2 cellular contexts compared by ENCODE assay signal in the genomic region with DNA sequence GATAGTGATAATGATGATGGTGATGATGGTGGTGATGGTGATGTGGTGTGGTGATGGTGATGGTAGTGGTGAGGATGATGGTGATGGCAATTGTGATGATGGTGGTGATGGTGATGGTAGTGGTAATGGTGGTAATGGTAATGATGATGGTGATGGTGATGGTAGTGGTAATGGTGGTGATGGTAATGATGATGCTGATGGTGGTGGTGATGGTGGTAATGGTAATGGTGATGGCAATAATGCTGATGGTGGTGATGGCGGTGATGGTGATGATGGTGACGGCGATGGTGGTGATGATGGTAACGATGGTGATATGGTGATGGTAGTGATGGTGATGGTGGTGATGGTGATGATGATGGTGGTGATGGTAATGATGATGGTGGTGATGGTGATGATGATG.
TF ChIP-seq lines count a peak whose summit lies in the region.

No MANE protein-coding gene starts in this region.

TF ChIP-seq in HEK293, 187 proteins besides CTCF, POLR2A, EP300 and RAD21:
- no peak for TF ChIP-seq ZNF623 (tag by site-specific recombination; IDR thresholded peaks at IDR 0.05)
- no peak for TF ChIP-seq ZNF768 (tag by site-specific recombination; IDR thresholded peaks at IDR 0.05)
- no peak for TF ChIP-seq ZNF16 (tag by site-specific recombination; IDR thresholded peaks at IDR 0.05; ENCODE audit: low read depth)
- TF ChIP-seq ZNF610 (tag by site-specific recombination; IDR thresholded peaks at IDR 0.05; ENCODE audit: borderline replicate concordance) = no peak
- no peak for TF ChIP-seq ZNF580 (tag by site-specific recombination; IDR thresholded peaks at IDR 0.05)
- TF ChIP-seq ZNF513 (tag by site-specific recombination; IDR thresholded peaks at IDR 0.05) = peak; percentile 82
- TF ChIP-seq ZNF529 (tag by site-specific recombination; IDR thresholded peaks at IDR 0.05; ENCODE audit: insufficient replicate concordance) = no peak
- no peak for TF ChIP-seq ZNF26 (tag by site-specific recombination; IDR thresholded peaks at IDR 0.05)
- TF ChIP-seq ZNF747 (tag by site-specific recombination; IDR thresholded peaks at IDR 0.05) = no peak
- TF ChIP-seq ZNF19 (tag by site-specific recombination; IDR thresholded peaks at IDR 0.05; ENCODE audit: low read depth) = no peak
- TF ChIP-seq, protein P1, sequence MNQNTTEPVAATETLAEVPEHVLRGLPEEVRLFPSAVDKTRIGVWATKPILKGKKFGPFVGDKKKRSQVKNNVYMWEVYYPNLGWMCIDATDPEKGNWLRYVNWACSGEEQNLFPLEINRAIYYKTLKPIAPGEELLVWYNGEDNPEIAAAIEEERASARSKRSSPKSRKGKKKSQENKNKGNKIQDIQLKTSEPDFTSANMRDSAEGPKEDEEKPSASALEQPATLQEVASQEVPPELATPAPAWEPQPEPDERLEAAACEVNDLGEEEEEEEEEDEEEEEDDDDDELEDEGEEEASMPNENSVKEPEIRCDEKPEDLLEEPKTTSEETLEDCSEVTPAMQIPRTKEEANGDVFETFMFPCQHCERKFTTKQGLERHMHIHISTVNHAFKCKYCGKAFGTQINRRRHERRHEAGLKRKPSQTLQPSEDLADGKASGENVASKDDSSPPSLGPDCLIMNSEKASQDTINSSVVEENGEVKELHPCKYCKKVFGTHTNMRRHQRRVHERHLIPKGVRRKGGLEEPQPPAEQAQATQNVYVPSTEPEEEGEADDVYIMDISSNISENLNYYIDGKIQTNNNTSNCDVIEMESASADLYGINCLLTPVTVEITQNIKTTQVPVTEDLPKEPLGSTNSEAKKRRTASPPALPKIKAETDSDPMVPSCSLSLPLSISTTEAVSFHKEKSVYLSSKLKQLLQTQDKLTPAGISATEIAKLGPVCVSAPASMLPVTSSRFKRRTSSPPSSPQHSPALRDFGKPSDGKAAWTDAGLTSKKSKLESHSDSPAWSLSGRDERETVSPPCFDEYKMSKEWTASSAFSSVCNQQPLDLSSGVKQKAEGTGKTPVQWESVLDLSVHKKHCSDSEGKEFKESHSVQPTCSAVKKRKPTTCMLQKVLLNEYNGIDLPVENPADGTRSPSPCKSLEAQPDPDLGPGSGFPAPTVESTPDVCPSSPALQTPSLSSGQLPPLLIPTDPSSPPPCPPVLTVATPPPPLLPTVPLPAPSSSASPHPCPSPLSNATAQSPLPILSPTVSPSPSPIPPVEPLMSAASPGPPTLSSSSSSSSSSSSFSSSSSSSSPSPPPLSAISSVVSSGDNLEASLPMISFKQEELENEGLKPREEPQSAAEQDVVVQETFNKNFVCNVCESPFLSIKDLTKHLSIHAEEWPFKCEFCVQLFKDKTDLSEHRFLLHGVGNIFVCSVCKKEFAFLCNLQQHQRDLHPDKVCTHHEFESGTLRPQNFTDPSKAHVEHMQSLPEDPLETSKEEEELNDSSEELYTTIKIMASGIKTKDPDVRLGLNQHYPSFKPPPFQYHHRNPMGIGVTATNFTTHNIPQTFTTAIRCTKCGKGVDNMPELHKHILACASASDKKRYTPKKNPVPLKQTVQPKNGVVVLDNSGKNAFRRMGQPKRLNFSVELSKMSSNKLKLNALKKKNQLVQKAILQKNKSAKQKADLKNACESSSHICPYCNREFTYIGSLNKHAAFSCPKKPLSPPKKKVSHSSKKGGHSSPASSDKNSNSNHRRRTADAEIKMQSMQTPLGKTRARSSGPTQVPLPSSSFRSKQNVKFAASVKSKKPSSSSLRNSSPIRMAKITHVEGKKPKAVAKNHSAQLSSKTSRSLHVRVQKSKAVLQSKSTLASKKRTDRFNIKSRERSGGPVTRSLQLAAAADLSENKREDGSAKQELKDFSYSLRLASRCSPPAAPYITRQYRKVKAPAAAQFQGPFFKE (tag by site-specific recombination; IDR thresholded peaks at IDR 0.05; ENCODE audit: borderline replicate concordance) = no peak
- TF ChIP-seq ZNF214 (tag by site-specific recombination; IDR thresholded peaks at IDR 0.05; ENCODE audit: borderline replicate concordance) = no peak
- no peak for TF ChIP-seq PBX3 (CRISPR knock-in tag; IDR thresholded peaks at IDR 0.05)
- TF ChIP-seq ZNF707 (tag by site-specific recombination; IDR thresholded peaks at IDR 0.05) = 0 out of 2 replicates have a peak, but pooled peaks have one; percentile 28
- TF ChIP-seq ZNF114 (tag by site-specific recombination; IDR thresholded peaks at IDR 0.05) = no peak
- no peak for TF ChIP-seq ZNF23 (tag by site-specific recombination; IDR thresholded peaks at IDR 0.05; ENCODE audit: borderline replicate concordance)
- no peak for TF ChIP-seq ZNF48 (tag by site-specific recombination; IDR thresholded peaks at IDR 0.05)

TF ChIP-seq in H1, 55 proteins besides CTCF, POLR2A, EP300 and RAD21:
- TF ChIP-seq BCL11A (IDR thresholded peaks at IDR 0.05; ENCODE audit: low read depth in 2 of 2, low read length in 2 of 2) (no peak), RFX5 (IDR thresholded peaks at IDR 0.05; ENCODE audit: borderline replicate concordance, low read depth, low read length) (no peak), CTBP2 (IDR thresholded peaks at IDR 0.05; ENCODE audit: borderline replicate concordance, insufficient read depth, insufficient read length, low read length) (no peak), TAF1 (IDR thresholded peaks at IDR 0.05; ENCODE audit: low read depth, low read length) (no peak), FOSL1 (IDR thresholded peaks at IDR 0.05; ENCODE audit: insufficient read depth, low read depth, low read length) (no peak), USF2 (IDR thresholded peaks at IDR 0.05; ENCODE audit: low read length) (no peak), CBX5 (IDR thresholded peaks at IDR 0.05; ENCODE audit: low read depth, low read length) (no peak), KDM5A (IDR thresholded peaks at IDR 0.05; ENCODE audit: low read length) (no peak), RBBP5 (IDR thresholded peaks at IDR 0.05; ENCODE audit: borderline replicate concordance, low read depth, low read length) (no peak), BRCA1 (IDR thresholded peaks at IDR 0.05; ENCODE audit: low read depth, low read length) (no peak), NRF1 (IDR thresholded peaks at IDR 0.05; ENCODE audit: low read depth, low read length) (no peak), CBX8 (IDR thresholded peaks at IDR 0.05; ENCODE audit: borderline replicate concordance, low read depth, low read length) (no peak), KDM1A (IDR thresholded peaks at IDR 0.05; ENCODE audit: borderline replicate concordance, low read length) (no peak)
- TF ChIP-seq, protein P2, sequence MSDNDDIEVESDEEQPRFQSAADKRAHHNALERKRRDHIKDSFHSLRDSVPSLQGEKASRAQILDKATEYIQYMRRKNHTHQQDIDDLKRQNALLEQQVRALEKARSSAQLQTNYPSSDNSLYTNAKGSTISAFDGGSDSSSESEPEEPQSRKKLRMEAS (IDR thresholded peaks at IDR 0.05) = no peak
TF ChIP-seq in H1: peak in this region for 0.
